1 cellular context compared by ENCODE assay signal in genomic region chr16:89873822-89874689, GRCh38.
TF ChIP-seq lines count a peak whose summit lies in the region.

No MANE protein-coding gene starts in this region.

TF ChIP-seq in HEK293, 187 proteins besides CTCF, POLR2A, EP300 and RAD21 (continued from another document):
- TF ChIP-seq PRDM2 (tag by site-specific recombination; IDR thresholded peaks at IDR 0.05; ENCODE audit: borderline replicate concordance): no peak
- TF ChIP-seq ZBTB21 (tag by site-specific recombination; IDR thresholded peaks at IDR 0.05): peak; percentile 28; the same call in 1 of the 2 replicates
- no peak for TF ChIP-seq ZNF544 (tag by site-specific recombination; IDR thresholded peaks at IDR 0.05)
- TF ChIP-seq ZNF621 (tag by site-specific recombination; IDR thresholded peaks at IDR 0.05): no peak
- peak; percentile 46; the same call in 1 of the 2 replicates for TF ChIP-seq ZNF629 (tag by site-specific recombination; IDR thresholded peaks at IDR 0.05)
- TF ChIP-seq ZNF221 (tag by site-specific recombination; IDR thresholded peaks at IDR 0.05; ENCODE audit: borderline replicate concordance): no peak
- TF ChIP-seq, protein P1, sequence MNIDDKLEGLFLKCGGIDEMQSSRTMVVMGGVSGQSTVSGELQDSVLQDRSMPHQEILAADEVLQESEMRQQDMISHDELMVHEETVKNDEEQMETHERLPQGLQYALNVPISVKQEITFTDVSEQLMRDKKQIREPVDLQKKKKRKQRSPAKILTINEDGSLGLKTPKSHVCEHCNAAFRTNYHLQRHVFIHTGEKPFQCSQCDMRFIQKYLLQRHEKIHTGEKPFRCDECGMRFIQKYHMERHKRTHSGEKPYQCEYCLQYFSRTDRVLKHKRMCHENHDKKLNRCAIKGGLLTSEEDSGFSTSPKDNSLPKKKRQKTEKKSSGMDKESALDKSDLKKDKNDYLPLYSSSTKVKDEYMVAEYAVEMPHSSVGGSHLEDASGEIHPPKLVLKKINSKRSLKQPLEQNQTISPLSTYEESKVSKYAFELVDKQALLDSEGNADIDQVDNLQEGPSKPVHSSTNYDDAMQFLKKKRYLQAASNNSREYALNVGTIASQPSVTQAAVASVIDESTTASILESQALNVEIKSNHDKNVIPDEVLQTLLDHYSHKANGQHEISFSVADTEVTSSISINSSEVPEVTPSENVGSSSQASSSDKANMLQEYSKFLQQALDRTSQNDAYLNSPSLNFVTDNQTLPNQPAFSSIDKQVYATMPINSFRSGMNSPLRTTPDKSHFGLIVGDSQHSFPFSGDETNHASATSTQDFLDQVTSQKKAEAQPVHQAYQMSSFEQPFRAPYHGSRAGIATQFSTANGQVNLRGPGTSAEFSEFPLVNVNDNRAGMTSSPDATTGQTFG (tag by site-specific recombination; IDR thresholded peaks at IDR 0.05; ENCODE audit: borderline replicate concordance): no peak
- no peak for TF ChIP-seq ZBTB8A (tag by site-specific recombination; IDR thresholded peaks at IDR 0.05)
- TF ChIP-seq RBAK (tag by site-specific recombination; IDR thresholded peaks at IDR 0.05): no peak
- TF ChIP-seq ZNF23 (tag by site-specific recombination; IDR thresholded peaks at IDR 0.05; ENCODE audit: borderline replicate concordance): no peak
- no peak; the same call in 1 of the 2 replicates for TF ChIP-seq SCRT2 (tag by site-specific recombination; IDR thresholded peaks at IDR 0.05)
- TF ChIP-seq ZSCAN4 (tag by site-specific recombination; IDR thresholded peaks at IDR 0.05): no peak
- TF ChIP-seq ZNF266 (tag by site-specific recombination; IDR thresholded peaks at IDR 0.05; ENCODE audit: low read depth): no peak
- TF ChIP-seq, protein P2, sequence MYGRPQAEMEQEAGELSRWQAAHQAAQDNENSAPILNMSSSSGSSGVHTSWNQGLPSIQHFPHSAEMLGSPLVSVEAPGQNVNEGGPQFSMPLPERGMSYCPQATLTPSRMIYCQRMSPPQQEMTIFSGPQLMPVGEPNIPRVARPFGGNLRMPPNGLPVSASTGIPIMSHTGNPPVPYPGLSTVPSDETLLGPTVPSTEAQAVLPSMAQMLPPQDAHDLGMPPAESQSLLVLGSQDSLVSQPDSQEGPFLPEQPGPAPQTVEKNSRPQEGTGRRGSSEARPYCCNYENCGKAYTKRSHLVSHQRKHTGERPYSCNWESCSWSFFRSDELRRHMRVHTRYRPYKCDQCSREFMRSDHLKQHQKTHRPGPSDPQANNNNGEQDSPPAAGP (tag by site-specific recombination; IDR thresholded peaks at IDR 0.05): peak; percentile 12; the same call in 1 of the 2 replicates
- no peak for TF ChIP-seq ZNF202 (tag by site-specific recombination; IDR thresholded peaks at IDR 0.05; ENCODE audit: borderline replicate concordance)
- TF ChIP-seq, protein P3, sequence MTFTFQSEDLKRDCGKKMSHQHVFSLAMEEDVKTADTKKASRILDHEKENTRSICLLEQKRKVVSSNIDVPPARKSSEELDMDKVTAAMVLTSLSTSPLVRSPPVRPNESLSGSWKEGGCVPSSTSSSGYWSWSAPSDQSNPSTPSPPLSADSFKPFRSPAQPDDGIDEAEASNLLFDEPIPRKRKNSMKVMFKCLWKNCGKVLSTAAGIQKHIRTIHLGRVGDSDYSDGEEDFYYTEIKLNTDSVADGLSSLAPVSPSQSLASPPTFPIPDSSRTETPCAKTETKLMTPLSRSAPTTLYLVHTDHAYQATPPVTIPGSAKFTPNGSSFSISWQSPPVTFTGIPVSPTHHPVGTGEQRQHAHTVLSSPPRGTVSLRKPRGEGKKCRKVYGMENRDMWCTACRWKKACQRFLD (tag by site-specific recombination; IDR thresholded peaks at IDR 0.05): no peak
- TF ChIP-seq WT1 (tag by site-specific recombination; IDR thresholded peaks at IDR 0.05): no peak
- 0 out of 2 replicates have a peak, but pooled peaks have one; percentile 23 for TF ChIP-seq ZNF449 (tag by site-specific recombination; IDR thresholded peaks at IDR 0.05)
- no peak for TF ChIP-seq ZNF280C (tag by site-specific recombination; IDR thresholded peaks at IDR 0.05)
